In the genomic region with DNA sequence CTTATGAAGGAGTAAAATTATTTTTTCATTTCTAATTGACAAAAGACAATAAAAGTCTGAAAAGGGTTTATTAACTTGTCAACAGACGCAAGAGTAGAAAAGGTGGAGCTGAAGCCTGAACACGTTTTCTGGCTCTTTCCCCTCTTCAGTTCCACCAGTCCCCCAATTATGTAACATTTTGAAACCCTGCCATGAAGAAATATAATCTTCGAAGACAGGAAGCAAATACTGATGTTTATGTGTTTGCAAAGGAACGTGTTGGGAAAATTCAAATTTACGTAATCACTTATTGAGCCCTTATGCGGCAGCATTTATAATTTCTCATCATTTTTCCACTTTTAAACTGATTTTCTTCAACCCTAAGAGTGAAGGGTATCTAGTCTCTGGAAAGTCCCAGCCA, we compare ENCODE assay signal across 8 cellular contexts. TPM values are rescaled to one million over a fixed set of nuclear protein-coding genes. Genes with fewer than 3 reads are reported as not detected.
DNase-seq lines count a peak whose midpoint lies in the region; ATAC-seq and TF ChIP-seq lines count a peak whose summit lies in the region.

No MANE protein-coding gene starts in this region.

- H3K36me3 ChIP-seq in Panc1 (ENCODE audit: control insufficient read depth, insufficient read depth, low read length) = peaks cover 6% of the 10 kb centered on the region; the same call in 1 of the 2 replicates
- H3K36me3 ChIP-seq in esophagus muscularis mucosa = peaks cover 6 to 10% (median 10%) of the 10 kb centered on the region in 4 donors
- H3K36me3 ChIP-seq in trophoblast cell (ENCODE audit: control insufficient read depth in 1 of 2, insufficient read depth in 2 of 2, low read length in 2 of 2) = peaks cover 0 to 9% of the 10 kb centered on the region in 2 experiments

- peak overlapping the region; percentile 14 for H3K4ac ChIP-seq in trophoblast cell (ENCODE audit: low read depth, low read length)

- TF ChIP-seq EP300 in esophagus muscularis mucosa (IDR thresholded peaks at IDR 0.05) = no peak

- H3K4me3 ChIP-seq in Panc1 (ENCODE audit: low read depth in 2 of 2, low read length in 2 of 2) (peak overlapping the region; percentile 78 to 94), esophagus muscularis mucosa (peak overlapping the region; percentile 87 to 93 (median 90)), trophoblast cell (ENCODE audit: low read depth, low read length) (no peak overlapping the region)

- no peaks in the 10 kb centered on the region for H3K9me3 ChIP-seq in Panc1 (ENCODE audit: control insufficient read depth, insufficient read depth, low read depth, low read length)
- no peaks in the 10 kb centered on the region for H3K9me3 ChIP-seq in esophagus muscularis mucosa
- no peaks in the 10 kb centered on the region for H3K9me3 ChIP-seq in trophoblast cell (ENCODE audit: insufficient read depth, low read depth, low read length)

- H3K23ac ChIP-seq in trophoblast cell (ENCODE audit: low read length) = no peak overlapping the region

- no peak overlapping the region for H2AFZ ChIP-seq in trophoblast cell (ENCODE audit: insufficient read depth, low read length, poor library complexity)

- CTCF ChIA-PET in Panc1 (lab: Charles Lee) = no interaction called here

- H3K27ac ChIP-seq in Panc1 (ENCODE audit: low read length) (peak overlapping the region; percentile 98), esophagus muscularis mucosa (replicated peaks in 1 of 4) (peak overlapping the region; percentile 91 to 94 (median 92)), trophoblast cell (ENCODE audit: low read depth, low read length) (no peak overlapping the region)

- H3K14ac ChIP-seq in trophoblast cell (ENCODE audit: low read length) = no peak overlapping the region

- peak overlapping the region; percentile 72 for H3K4me2 ChIP-seq in trophoblast cell (ENCODE audit: low read length)

- TF ChIP-seq POLR2A in esophagus muscularis mucosa (IDR thresholded peaks at IDR 0.05; ENCODE audit: low read depth) = no peak

- in situ Hi-C loops in Panc1 (cut with HindIII; ENCODE audit: low pct_unique_long_range_greater_than_20kb, low sequenced_read_pairs) = no loop called here

- H4K91ac ChIP-seq in trophoblast cell (ENCODE audit: low read depth, low read length) = no peak overlapping the region

- 0 out of 2 replicates have a peak, but pooled peaks cover 3% of the 10 kb centered on the region for H3K4me1 ChIP-seq in Panc1 (ENCODE audit: control insufficient read depth, insufficient read depth, low read length)
- peaks cover 14 to 31% (median 20%) of the 10 kb centered on the region in 4 donors for H3K4me1 ChIP-seq in esophagus muscularis mucosa
- peaks cover 0 to 3% of the 10 kb centered on the region in 2 experiments for H3K4me1 ChIP-seq in trophoblast cell (ENCODE audit: control insufficient read depth in 1 of 2, insufficient read depth in 2 of 2, low read length in 2 of 2)

- no peak overlapping the region for H4K8ac ChIP-seq in trophoblast cell (ENCODE audit: low read depth, low read length)

- H3K27me3 ChIP-seq in Panc1 (ENCODE audit: control insufficient read depth, insufficient read depth, low read length) (no peaks in the 10 kb centered on the region), esophagus muscularis mucosa (no peaks in the 10 kb centered on the region), trophoblast cell (ENCODE audit: insufficient read depth, low read length) (no peaks in the 10 kb centered on the region)

- 18% methylated on average over 6 of the region's 6 CpGs for WGBS in esophagus muscularis mucosa
- no CpG with 5 or more reads among the region's 6 CpGs for WGBS in trophoblast cell (ENCODE audit: extremely low coverage, insufficient coverage, insufficient read length)

- H3K18ac ChIP-seq in trophoblast cell (ENCODE audit: low read length) = no peak overlapping the region

- H3K79me2 ChIP-seq in trophoblast cell (ENCODE audit: control insufficient read depth, insufficient read depth, low read length, poor library complexity) = peaks cover 4% of the 10 kb centered on the region

- H2BK120ac ChIP-seq in trophoblast cell (ENCODE audit: insufficient read depth, low read length, poor library complexity) = no peak overlapping the region

- TF ChIP-seq CTCF in Panc1 (IDR thresholded peaks at IDR 0.05) (no peak), esophagus muscularis mucosa (IDR thresholded peaks at IDR 0.05) (no peak)

- no peak overlapping the region for H2BK5ac ChIP-seq in trophoblast cell (ENCODE audit: low read depth, low read length, poor library complexity)

- H3K79me1 ChIP-seq in trophoblast cell (ENCODE audit: low read length) = peaks cover 7% of the 10 kb centered on the region

- DNase-seq in GF-D8 (lab: John Stamatoyannopoulos, UW) (peak; percentile 48), Panc1 (ENCODE audit: low read depth, low spot score) (no peak), esophagus muscularis mucosa (ENCODE audit: extremely low spot score) (no peak), trophoblast cell (peak in 1 of 2 donors; percentile 60), middle frontal gyrus (ENCODE audit: extremely low spot score, low spot score) (no peak), NCI-H82 treated with DMSO at 0.1 percent for 48 hours (lab: John Stamatoyannopoulos, UW; ENCODE audit: unreplicated experiment) (no peak), NCI-H446 (lab: John Stamatoyannopoulos, UW) (no peak), superior temporal gyrus (ENCODE audit: extremely low spot score) (no peak)

- ATAC-seq in Panc1 = no peak

- BruUV-seq in Panc1 (replicated peaks; lab: Mats Ljungman, UMichigan) = TSS peak; percentile 80

- H2BK12ac ChIP-seq in trophoblast cell (ENCODE audit: low read length) = no peak overlapping the region

- no peak overlapping the region for H4K12ac ChIP-seq in trophoblast cell (ENCODE audit: low read depth, low read length)

- intact Hi-C loops in Panc1 (cut with micrococcal nuclease; ENCODE audit: unreplicated experiment) = loop anchor here (5.0 kb wide), 1 partner anchor 151 kb away; no protein-coding TSS in a partner anchor
- intact Hi-C loops in esophagus muscularis mucosa (cut with DNase I) = loop anchor here (5.0 kb wide), 1 partner anchor 179 kb away; no protein-coding TSS in a partner anchor

- no peak overlapping the region for H3K9ac ChIP-seq in trophoblast cell (ENCODE audit: low read length)

- POLR2A ChIA-PET in Panc1 (lab: Charles Lee) = no interaction called here

- H2AK5ac ChIP-seq in trophoblast cell (ENCODE audit: low read length) = no peak overlapping the region

RNA-seq across cellular contexts. Expression of gene AP3S2, which starts 0.8 kb away (rescaled TPM):
- total RNA-seq in Panc1 (2021; ENCODE audit: unreplicated experiment) = 24.6 TPM
- 10.6 TPM for polyA plus RNA-seq in Panc1 (2012; ENCODE audit: insufficient read length)
- 10 to 100 TPM; 26.8 to 43.2 (median 37.3) TPM for total RNA-seq in esophagus muscularis mucosa
- 17.1 and 17.5 TPM in 2 replicates for polyA plus RNA-seq in trophoblast cell (2013)

RNA-seq across cellular contexts. Expression of gene ARPIN, which starts 19.7 kb away (rescaled TPM):
- total RNA-seq in Panc1 (2021; ENCODE audit: unreplicated experiment) = 6.3 TPM
- polyA plus RNA-seq in Panc1 (2012; ENCODE audit: insufficient read length) = 6.0 TPM
- total RNA-seq in esophagus muscularis mucosa = 10 to 100 TPM; 19.9 to 26.6 (median 25.4) TPM
- 5.4 and 5.5 TPM in 2 replicates for polyA plus RNA-seq in trophoblast cell (2013)
